Comparison of ENCODE assay signal across 11 cellular contexts in the genomic region with DNA sequence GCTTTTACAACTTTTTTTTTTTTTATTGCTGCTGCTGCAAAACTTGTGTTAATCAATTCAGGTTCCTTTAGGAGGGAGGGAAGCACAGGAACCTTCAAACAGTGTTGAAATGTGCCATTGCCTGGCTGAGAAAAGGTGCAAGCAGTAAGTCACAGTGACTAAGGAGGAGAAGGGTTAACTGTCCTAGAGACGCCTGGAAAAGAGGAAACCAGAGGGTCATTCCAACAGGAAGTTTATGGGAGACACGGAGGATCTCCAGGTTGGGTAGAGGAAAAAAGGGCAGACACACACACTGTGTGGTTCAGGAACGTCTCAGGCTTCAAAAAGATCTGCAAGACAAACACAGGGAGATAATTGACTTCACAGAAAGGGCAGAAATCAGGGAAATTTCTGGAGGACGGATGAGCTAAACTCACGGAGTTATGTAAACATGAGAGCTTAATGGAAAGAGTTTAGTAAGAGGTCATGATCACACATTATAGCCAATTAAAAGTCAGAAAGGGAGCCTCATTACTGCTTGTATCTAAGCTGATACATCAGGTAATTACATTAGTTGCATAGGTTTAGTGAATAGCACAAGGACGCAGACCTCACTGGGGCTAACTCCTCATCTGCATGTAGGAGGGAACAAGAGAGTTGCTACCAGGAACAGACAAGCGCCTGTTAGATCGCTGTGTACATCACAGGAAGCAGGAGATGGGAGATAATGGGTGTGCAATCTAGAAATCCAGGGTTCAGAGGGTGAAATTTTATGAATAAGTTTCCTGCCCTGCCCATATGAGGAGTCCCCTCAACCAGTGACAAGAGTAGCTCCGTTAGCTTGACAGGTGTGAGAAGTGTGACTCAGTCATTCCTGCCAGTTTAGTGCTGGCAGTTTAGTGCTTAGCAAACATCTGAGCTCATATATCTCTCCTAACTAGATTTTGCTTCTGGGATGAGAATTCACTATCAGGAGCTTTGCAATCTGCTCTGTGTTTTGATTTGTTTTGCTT.
DNase-seq lines count a peak whose midpoint lies in the region; ATAC-seq and TF ChIP-seq lines count a peak whose summit lies in the region.
"Had no signal": no experiment of that assay in that cellular context is flagged by ENCODE, and none has a peak within 500 bp of the region (broad histone marks: within the 10 kb centered on the region; RNA-seq: fewer than 3 reads in every experiment).

No MANE protein-coding gene starts in this region.

- H4K20me1 ChIP-seq in smooth muscle cell (ENCODE audit: low read depth): no peaks in the 10 kb centered on the region

- H3K4me1 Mint-ChIP-seq in activated T-cell treated with anti-CD3 and anti-CD28 coated beads, Interleukin-2, amount 50 U/mL, for 72 hours (ENCODE audit: low read depth): peaks cover 7% of the 10 kb centered on the region
- H3K4me1 Mint-ChIP-seq: IgD-negative memory B cell had no signal

- no peak overlapping the region for H3K9ac ChIP-seq in smooth muscle cell (ENCODE audit: low read depth)

- 32% methylated on average over 9 of the region's 9 CpGs for WGBS in smooth muscle cell (ENCODE audit: low lambda C conversion rate)
- 31 to 43% (median 34%) methylated on average over 9 of the region's 9 CpGs for WGBS in heart left ventricle, 4 donors

- no peak overlapping the region for H2AFZ ChIP-seq in smooth muscle cell (ENCODE audit: low read depth)

- no peaks in the 10 kb centered on the region for H3K4me1 ChIP-seq in smooth muscle cell (ENCODE audit: low read depth)
- no peaks in the 10 kb centered on the region for H3K4me1 ChIP-seq in heart left ventricle

- peak; percentile 47 to 77 for ATAC-seq in activated T-cell treated with anti-CD3 and anti-CD28 coated beads, Interleukin-2, amount 50 U/mL, for 72 hours (replicated peaks in 1 of 2)
- no peak for ATAC-seq in heart left ventricle
- ATAC-seq in HG03025 (IDR thresholded peaks at IDR 0.05; ENCODE audit: low FRiP score, unreplicated experiment): no peak
- ATAC-seq: HCT116 had no signal

- intact Hi-C loops in heart left ventricle (cut with DNase I): no loop called here

- peaks cover 20% of the 10 kb centered on the region for H3K27me3 Mint-ChIP-seq in activated T-cell treated with anti-CD3 and anti-CD28 coated beads, Interleukin-2, amount 50 U/mL, for 72 hours (ENCODE audit: low read depth)

- no peaks in the 10 kb centered on the region for H3K9me3 ChIP-seq in smooth muscle cell (replicated peaks; ENCODE audit: low read depth)
- no peaks in the 10 kb centered on the region for H3K9me3 ChIP-seq in heart left ventricle

- no peak for DNase-seq in activated T-cell treated with anti-CD3 and anti-CD28 coated beads, Interleukin-2, amount 50 U/mL, for 72 hours
- DNase-seq in activated T-cell treated with anti-CD3 and anti-CD28 coated beads, Interleukin-2, amount 50 U/mL, for 48 hours: no peak
- DNase-seq in NCI-H69 (lab: John Stamatoyannopoulos, UW) (peak; percentile 68), dermis blood vessel endothelial cell (peak; percentile 5), smooth muscle cell (lab: John Stamatoyannopoulos, UW; ENCODE audit: unreplicated experiment) (no peak), heart left ventricle (no peak), GOT3 (lab: John Stamatoyannopoulos, UW) (no peak)

- H3K9me3 Mint-ChIP-seq in activated T-cell treated with anti-CD3 and anti-CD28 coated beads, Interleukin-2, amount 50 U/mL, for 72 hours: peaks cover 0 to 4% of the 10 kb centered on the region in 2 donors

- no peak for TF ChIP-seq POLR2A in heart left ventricle (IDR thresholded peaks at IDR 0.05)

- H3K4me2 ChIP-seq in smooth muscle cell: peak overlapping the region; percentile 27

- no peak overlapping the region for H3K27ac Mint-ChIP-seq in activated T-cell treated with anti-CD3 and anti-CD28 coated beads, Interleukin-2, amount 50 U/mL, for 72 hours
- H3K27ac Mint-ChIP-seq: activated naive CD8-positive, alpha-beta T cell; IgD-negative memory B cell had no signal

- H3K36me3 ChIP-seq in smooth muscle cell (ENCODE audit: low read depth) (no peaks in the 10 kb centered on the region), heart left ventricle (no peaks in the 10 kb centered on the region)

- peaks cover 8% of the 10 kb centered on the region for H3K27me3 ChIP-seq in smooth muscle cell (ENCODE audit: low read depth)
- peaks cover 0 to 14% (median 0%) of the 10 kb centered on the region in 9 donors for H3K27me3 ChIP-seq in heart left ventricle

- H3K27ac ChIP-seq in smooth muscle cell (ENCODE audit: low read depth) (no peak overlapping the region), heart left ventricle (no peak overlapping the region)

- no peaks in the 10 kb centered on the region for H3K36me3 Mint-ChIP-seq in activated T-cell treated with anti-CD3 and anti-CD28 coated beads, Interleukin-2, amount 50 U/mL, for 72 hours (ENCODE audit: insufficient read depth in 2 of 2)
- H3K36me3 Mint-ChIP-seq: activated naive CD8-positive, alpha-beta T cell; IgD-negative memory B cell had no signal

- H3K4me3 ChIP-seq in smooth muscle cell (peak overlapping the region; percentile 25), heart left ventricle (no peak overlapping the region)

- H3F3A ChIP-seq in smooth muscle cell (ENCODE audit: low read depth): no peaks in the 10 kb centered on the region

- no peaks in the 10 kb centered on the region for H3K79me2 ChIP-seq in smooth muscle cell (ENCODE audit: low read depth)

- TF ChIP-seq CTCF in smooth muscle cell (IDR thresholded peaks at IDR 0.05; ENCODE audit: borderline replicate concordance, insufficient read depth, poor library complexity, severe bottlenecking) (no peak), heart left ventricle (IDR thresholded peaks at IDR 0.05) (no peak)

- H3K4me3 Mint-ChIP-seq in activated T-cell treated with anti-CD3 and anti-CD28 coated beads, Interleukin-2, amount 50 U/mL, for 72 hours: no peak overlapping the region
- H3K4me3 Mint-ChIP-seq: activated naive CD8-positive, alpha-beta T cell; IgD-negative memory B cell had no signal

Comparison
In these comparisons a context has a peak if more than half of its experiments do, and no peak if none do; other contexts are left out.
1. ATAC-seq: peak in activated T-cell treated with anti-CD3 and anti-CD28 coated beads, Interleukin-2, amount 50 U/mL, for 72 hours (2 of 2); none in heart left ventricle (0 of 4) and HG03025 (single experiment).
2. DNase-seq: peak in NCI-H69 (single experiment) and dermis blood vessel endothelial cell (single experiment); none in activated T-cell treated with anti-CD3 and anti-CD28 coated beads, Interleukin-2, amount 50 U/mL, for 72 hours (0 of 2), activated T-cell treated with anti-CD3 and anti-CD28 coated beads, Interleukin-2, amount 50 U/mL, for 48 hours (0 of 2), smooth muscle cell (single experiment), heart left ventricle (0 of 5) and GOT3 (single experiment).